In the genomic region with DNA sequence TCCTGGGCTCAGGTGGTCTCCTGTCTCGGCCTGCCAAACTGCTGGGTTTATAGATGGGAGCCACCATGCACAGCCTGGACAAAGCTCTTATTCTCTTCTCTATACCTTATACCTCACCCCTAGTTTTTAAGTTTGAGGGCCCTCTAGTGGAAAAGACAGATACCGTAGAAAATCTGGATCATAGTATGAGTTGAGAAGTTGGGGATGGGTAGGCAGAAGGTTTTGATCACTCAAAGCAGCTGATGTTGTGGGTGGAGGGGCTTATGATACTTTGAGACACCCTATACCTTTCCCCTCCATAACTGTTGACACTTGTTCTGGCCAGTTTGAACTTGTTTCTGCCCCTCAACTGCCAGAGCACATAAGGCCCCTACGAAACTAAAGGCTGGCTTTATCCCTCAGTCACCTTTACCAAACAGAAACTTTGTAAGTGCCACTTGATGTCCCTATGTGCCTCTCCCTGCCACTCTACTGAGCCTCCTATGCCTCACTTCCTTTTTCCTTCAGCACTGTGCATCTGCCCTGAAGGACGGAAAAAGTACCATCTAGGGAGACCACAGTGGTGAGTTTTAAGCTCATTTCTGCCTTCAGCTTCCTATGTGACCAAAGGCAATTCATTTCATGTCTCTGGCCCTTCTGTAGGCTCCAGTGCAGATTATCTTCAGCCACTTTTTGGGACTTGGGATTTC, we compare ENCODE assay signal across 8 cellular contexts. TPM values are rescaled to one million over a fixed set of nuclear protein-coding genes. Genes with fewer than 3 reads are reported as not detected.
DNase-seq lines count a peak whose midpoint lies in the region; ATAC-seq and TF ChIP-seq lines count a peak whose summit lies in the region.

No MANE protein-coding gene starts in this region.

- intact Hi-C loops in sigmoid colon (cut with DNase I), result no loop called here
- intact Hi-C loops in stomach (cut with DNase I; ENCODE audit: low total_unique reads), result no loop called here

- peak overlapping the region; percentile 80 for H3K27ac Mint-ChIP-seq in activated T-cell treated with anti-CD3 and anti-CD28 coated beads, Interleukin-2, amount 50 U/mL, for 24 hours

- H3K36me3 ChIP-seq in gastroesophageal sphincter, result no peaks in the 10 kb centered on the region
- no peaks in the 10 kb centered on the region for H3K36me3 ChIP-seq in sigmoid colon
- H3K36me3 ChIP-seq in stomach, result no peaks in the 10 kb centered on the region

- ATAC-seq in HG02852 (IDR thresholded peaks at IDR 0.05; ENCODE audit: unreplicated experiment) (peak; percentile 57), gastroesophageal sphincter (no peak)

- H3K27me3 ChIP-seq in gastroesophageal sphincter, result no peaks in the 10 kb centered on the region
- no peaks in the 10 kb centered on the region for H3K27me3 ChIP-seq in sigmoid colon
- no peaks in the 10 kb centered on the region for H3K27me3 ChIP-seq in stomach

- no peak for TF ChIP-seq EP300 in gastroesophageal sphincter (IDR thresholded peaks at IDR 0.05)
- TF ChIP-seq EP300 in sigmoid colon (IDR thresholded peaks at IDR 0.05), result no peak
- TF ChIP-seq EP300 in stomach (IDR thresholded peaks at IDR 0.05), result no peak

- H3K27me3 Mint-ChIP-seq in activated T-cell treated with anti-CD3 and anti-CD28 coated beads, Interleukin-2, amount 50 U/mL, for 24 hours, result no peaks in the 10 kb centered on the region

- H3K36me3 Mint-ChIP-seq in activated T-cell treated with anti-CD3 and anti-CD28 coated beads, Interleukin-2, amount 50 U/mL, for 24 hours (ENCODE audit: low read depth), result peaks cover 16% of the 10 kb centered on the region

- TF ChIP-seq POLR2A in gastroesophageal sphincter (IDR thresholded peaks at IDR 0.05) (no peak), sigmoid colon (IDR thresholded peaks at IDR 0.05) (no peak), stomach (IDR thresholded peaks at IDR 0.05) (no peak)

- peaks cover 5 to 72% (median 26%) of the 10 kb centered on the region in 3 donors for H3K4me1 ChIP-seq in gastroesophageal sphincter
- H3K4me1 ChIP-seq in sigmoid colon, result peaks cover 0 to 57% (median 42%) of the 10 kb centered on the region in 4 donors
- peaks cover 43 to 92% (median 64%) of the 10 kb centered on the region in 4 donors for H3K4me1 ChIP-seq in stomach

- H3K4me3 ChIP-seq in fibroblast of villous mesenchyme (ENCODE audit: low read depth, low read length) (no peak overlapping the region), gastroesophageal sphincter (no peak overlapping the region), sigmoid colon (no peak overlapping the region), stomach (no peak overlapping the region)

- H3K9me3 ChIP-seq in gastroesophageal sphincter, result no peaks in the 10 kb centered on the region
- H3K9me3 ChIP-seq in sigmoid colon, result no peaks in the 10 kb centered on the region
- no peaks in the 10 kb centered on the region for H3K9me3 ChIP-seq in stomach

- no peak for DNase-seq in activated T-cell treated with anti-CD3 and anti-CD28 coated beads, Interleukin-2, amount 50 U/mL, for 24 hours
- DNase-seq in activated T-cell treated with anti-CD3 and anti-CD28 coated beads for 4 hours (no peak), RPMI8226 (peak; percentile 49), fibroblast of villous mesenchyme (ENCODE audit: low read depth) (peak; percentile 29), sigmoid colon (no peak), stomach (no peak)

- no peak overlapping the region for H3K4me3 Mint-ChIP-seq in activated T-cell treated with anti-CD3 and anti-CD28 coated beads, Interleukin-2, amount 50 U/mL, for 24 hours

- no peaks in the 10 kb centered on the region for H3K9me3 Mint-ChIP-seq in activated T-cell treated with anti-CD3 and anti-CD28 coated beads, Interleukin-2, amount 50 U/mL, for 24 hours

- peak; percentile 53 for TF ChIP-seq CTCF in fibroblast of villous mesenchyme (IDR thresholded peaks at IDR 0.05; ENCODE audit: insufficient read depth, low read depth, low read length)
- TF ChIP-seq CTCF in gastroesophageal sphincter (IDR thresholded peaks at IDR 0.05), result no peak
- TF ChIP-seq CTCF in sigmoid colon (IDR thresholded peaks at IDR 0.05), result no peak
- peak in 2 of 7 experiments; percentile 5 to 8 for TF ChIP-seq CTCF in stomach (IDR thresholded peaks at IDR 0.05)

- no peak overlapping the region for H3K27ac ChIP-seq in gastroesophageal sphincter
- H3K27ac ChIP-seq in sigmoid colon, result no peak overlapping the region
- no peak overlapping the region for H3K27ac ChIP-seq in stomach

- WGBS in gastroesophageal sphincter (ENCODE audit: low coverage in 1 of 2), 2 donors, result 76 to 86% methylated on average over 2 to 4 of the region's 4 CpGs
- 75 to 80% methylated on average over 4 of the region's 4 CpGs for WGBS in sigmoid colon, 2 donors
- WGBS in stomach, 5 donors, result 78 to 81% (median 79%) methylated on average over 4 of the region's 4 CpGs

- H3K4me1 Mint-ChIP-seq in activated T-cell treated with anti-CD3 and anti-CD28 coated beads, Interleukin-2, amount 50 U/mL, for 24 hours (ENCODE audit: low read depth), result peaks cover 83% of the 10 kb centered on the region

RNA-seq across cellular contexts. Expression of a gene that starts 28.6 kb away (rescaled TPM):
- total RNA-seq in fibroblast of villous mesenchyme (42.3 and 50.6 TPM in 2 replicates), gastroesophageal sphincter (100 to 1,000 TPM in 1 of 4 donors, 10 to 100 TPM in 3; 76.6 to 124 (median 98.8) TPM), sigmoid colon (10 to 100 TPM; 75.1 to 94.5 (median 88.5) TPM), stomach (100 to 1,000 TPM in 1 of 5 donors, 10 to 100 TPM in 4; 21.6 to 389 (median 67.4) TPM)
- polyA plus RNA-seq in sigmoid colon (100 to 1,000 TPM; 190 to 233 (median 200) TPM), stomach (100 to 1,000 TPM; 117 to 160 (median 129) TPM)

Comparison
In these comparisons a context has a peak if more than half of its experiments do, and no peak if none do; other contexts are left out.
1. DNase-seq: peak in RPMI8226 (single experiment) and fibroblast of villous mesenchyme (single experiment); none in activated T-cell treated with anti-CD3 and anti-CD28 coated beads, Interleukin-2, amount 50 U/mL, for 24 hours (single experiment), activated T-cell treated with anti-CD3 and anti-CD28 coated beads for 4 hours (single experiment), sigmoid colon (single experiment) and stomach (single experiment).